Comparison of ENCODE assay signal across 19 cellular contexts in the genomic region with DNA sequence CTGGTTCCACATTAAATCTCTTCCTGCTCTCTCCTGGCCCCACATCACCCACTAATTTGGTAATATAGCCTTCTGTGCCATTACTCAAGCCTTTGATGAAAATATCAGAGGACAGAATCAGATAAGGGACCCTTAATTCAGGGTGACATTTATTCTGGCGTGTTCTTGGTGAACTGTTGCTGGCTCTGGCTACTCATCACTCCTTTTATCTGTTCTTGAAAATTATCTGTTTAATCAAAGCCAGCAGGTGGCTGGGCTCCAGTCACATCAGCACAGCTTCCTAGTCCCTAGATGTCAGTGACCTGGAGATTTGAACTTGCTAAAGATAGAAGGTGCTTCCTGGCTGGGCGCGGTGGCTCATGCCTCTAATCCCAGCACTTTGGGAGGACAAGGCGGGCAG. TPM values are rescaled to one million over a fixed set of nuclear protein-coding genes. Genes with fewer than 3 reads are reported as not detected.
DNase-seq lines count a peak whose midpoint lies in the region; ATAC-seq, FAIRE-seq and TF ChIP-seq lines count a peak whose summit lies in the region.
"Had no signal": no experiment of that assay in that cellular context is flagged by ENCODE, and none has a peak within 500 bp of the region (broad histone marks: within the 10 kb centered on the region; RNA-seq: fewer than 3 reads in every experiment).

No MANE protein-coding gene starts in this region.

- H3K9me3 Mint-ChIP-seq in stimulated activated naive CD8-positive, alpha-beta T cell treated with anti-CD3 and anti-CD28 coated beads, Interleukin-15, amount 100 ng/mL, for 72 hours: no peaks in the 10 kb centered on the region
- H3K9me3 Mint-ChIP-seq: CD4-positive, alpha-beta T cell had no signal

- CTCF ChIA-PET in HepG2 (lab: Yijun Ruan, JAX; ENCODE audit: low intra/inter-chr PET ratio, low total read pairs): no interaction called here

- in situ Hi-C loops in HepG2 (cut with HindIII; ENCODE audit: extremely low pct_ligation_motif_present, low pct_unique_long_range_greater_than_20kb): no loop called here

- TF ChIP-seq EP300 in HepG2 (IDR thresholded peaks at IDR 0.05; ENCODE audit: low read depth in 2 of 2, low read length in 2 of 2) (no peak), HepG2 (CRISPR knock-in tag; IDR thresholded peaks at IDR 0.05; ENCODE audit: borderline replicate concordance) (no peak)

- H3K27me3 ChIP-seq in liver (ENCODE audit: control insufficient read depth in 4 of 4, insufficient read depth in 4 of 4, low read length in 3 of 4): peaks cover 0 to 5% (median 0%) of the 10 kb centered on the region in 4 donors
- peaks cover 10 to 28% of the 10 kb centered on the region in 2 experiments; a peak in 4 of 5 replicates for H3K27me3 ChIP-seq in HepG2 (ENCODE audit: control insufficient read depth in 1 of 2, insufficient read depth in 2 of 2, low read length in 2 of 2)
- H3K27me3 ChIP-seq in right lobe of liver: no peaks in the 10 kb centered on the region
- H3K27me3 ChIP-seq: BLaER1 treated with 17β-estradiol and CSF1 and Interleukin-3, amounts not matched to agents 10 nM and 100 nM had no signal

- no peak for TF ChIP-seq CTCF in liver (IDR thresholded peaks at IDR 0.05; ENCODE audit: low read depth, low read length, missing input control)
- no peak for TF ChIP-seq CTCF in HepG2 (CRISPR knock-in tag; IDR thresholded peaks at IDR 0.05)
- TF ChIP-seq CTCF in right lobe of liver (IDR thresholded peaks at IDR 0.05): no peak

- peaks cover 12% of the 10 kb centered on the region for H3K4me1 Mint-ChIP-seq in stimulated activated naive CD8-positive, alpha-beta T cell treated with anti-CD3 and anti-CD28 coated beads, Interleukin-15, amount 100 ng/mL, for 72 hours

- H3K27ac ChIP-seq in liver (ENCODE audit: low read depth in 1 of 2, low read length in 2 of 2) (no peak overlapping the region), HepG2 (ENCODE audit: extremely low read length, insufficient read depth, low read length) (no peak overlapping the region), right lobe of liver (peak overlapping the region in 2 of 3 donors; percentile 21 to 78)
- H3K27ac ChIP-seq: BLaER1 treated with 17β-estradiol and CSF1 and Interleukin-3, amounts not matched to agents 10 nM and 100 nM; HL-60 had no signal

- no peak overlapping the region for H2AFZ ChIP-seq in HepG2 (ENCODE audit: low read length)

- no peak for DNase-seq in HepG2 (ENCODE audit: low spot score)
- peak in 2 of 3 donors; percentile 69 to 77 for DNase-seq in right lobe of liver
- no peak for DNase-seq in NCI-H345 treated with DMSO at 0.1 percent for 48 hours (lab: John Stamatoyannopoulos, UW; ENCODE audit: unreplicated experiment)
- no peak for DNase-seq in NCI-H1048 (lab: John Stamatoyannopoulos, UW)
- DNase-seq in DMS79 treated with DMSO at 0.1 percent for 48 hours (lab: John Stamatoyannopoulos, UW): no peak
- no peak for DNase-seq in stimulated activated naive CD8-positive, alpha-beta T cell treated with anti-CD3 and anti-CD28 coated beads, Interleukin-15, amount 100 ng/mL, for 72 hours
- DNase-seq: 8988T; ACHN; Calu3; CD4-positive, alpha-beta T cell; DMS 273 treated with DMSO at 0.1 percent for 48 hours; DND-41; GDM1; HCEC 1CT had no signal

- no peaks in the 10 kb centered on the region for H3K36me3 ChIP-seq in liver (ENCODE audit: control insufficient read depth in 4 of 4, insufficient read depth in 3 of 4, low read depth in 1 of 4, low read length in 3 of 4)
- no peaks in the 10 kb centered on the region for H3K36me3 ChIP-seq in HepG2 (replicated peaks in 1 of 2; ENCODE audit: control insufficient read depth in 1 of 2, insufficient read depth in 2 of 2, low read length in 2 of 2)
- H3K36me3 ChIP-seq in right lobe of liver: no peaks in the 10 kb centered on the region
- H3K36me3 ChIP-seq: BLaER1 treated with 17β-estradiol and CSF1 and Interleukin-3, amounts not matched to agents 10 nM and 100 nM had no signal

- no peak overlapping the region for H3K27ac Mint-ChIP-seq in stimulated activated naive CD8-positive, alpha-beta T cell treated with anti-CD3 and anti-CD28 coated beads, Interleukin-15, amount 100 ng/mL, for 72 hours
- H3K27ac Mint-ChIP-seq: CD4-positive, alpha-beta T cell had no signal

- no peak overlapping the region for H3K9ac ChIP-seq in liver (ENCODE audit: low read depth in 1 of 2, low read length in 2 of 2)
- H3K9ac ChIP-seq in HepG2 (ENCODE audit: insufficient read depth, low read depth, low read length): no peak overlapping the region
- H3K9ac ChIP-seq: BLaER1 treated with 17β-estradiol and CSF1 and Interleukin-3, amounts not matched to agents 10 nM and 100 nM had no signal

- H3K79me2 ChIP-seq in HepG2 (ENCODE audit: insufficient read depth, low read length): no peaks in the 10 kb centered on the region

- ATAC-seq in HepG2 (no peak), SK-N-SH treated with all-trans-retinoic acid at 6 μM for 48 hours (no peak), right lobe of liver (peak; percentile 30 to 64 (median 42))
- ATAC-seq in stimulated activated naive CD8-positive, alpha-beta T cell treated with anti-CD3 and anti-CD28 coated beads, Interleukin-15, amount 100 ng/mL, for 72 hours: no peak

- FAIRE-seq in HepG2 (lab: Jason Lieb, UNC): no peak
- FAIRE-seq: GM19239 had no signal

- TF ChIP-seq RAD21 in liver (IDR thresholded peaks at IDR 0.05) (peak; percentile 17 to 37), HepG2 (CRISPR knock-in tag; IDR thresholded peaks at IDR 0.05) (no peak)

- intact Hi-C loops in HepG2 (cut with micrococcal nuclease; ENCODE audit: unreplicated experiment) (no loop called here), right lobe of liver (cut with DNase I) (no loop called here)

- H3K4me3 ChIP-seq in liver (ENCODE audit: low read depth in 1 of 3, low read length in 3 of 3): no peak overlapping the region
- H3K4me3 ChIP-seq in HepG2 (replicated peaks in 1 of 3; ENCODE audit: insufficient read depth in 1 of 3, low read depth in 2 of 3, low read length in 3 of 3): no peak overlapping the region
- no peak overlapping the region for H3K4me3 ChIP-seq in right lobe of liver
- H3K4me3 ChIP-seq: BLaER1 treated with 17β-estradiol and CSF1 and Interleukin-3, amounts not matched to agents 10 nM and 100 nM had no signal

- 39% methylated on average over 4 of the region's 4 CpGs for WGBS in liver
- 57% methylated on average over 4 of the region's 4 CpGs for WGBS in HepG2 (ENCODE audit: low lambda C conversion rate)
- WGBS in right lobe of liver (ENCODE audit: insufficient coverage, low coverage, low lambda C conversion rate, missing lambda C conversion rate): 33% methylated on average over 4 of the region's 4 CpGs

- TF ChIP-seq POLR2A in HepG2 (IDR thresholded peaks at IDR 0.05; ENCODE audit: insufficient read depth in 1 of 2, low read depth in 2 of 2, low read length in 2 of 2): no peak
- TF ChIP-seq POLR2A in right lobe of liver (IDR thresholded peaks at IDR 0.05): no peak

- H3K4me2 ChIP-seq in HepG2 (ENCODE audit: low read depth, low read length): no peak overlapping the region
- H3K4me2 ChIP-seq: BLaER1 treated with 17β-estradiol and CSF1 and Interleukin-3, amounts not matched to agents 10 nM and 100 nM had no signal

- H3K4me1 ChIP-seq in liver (ENCODE audit: control insufficient read depth in 4 of 4, insufficient read depth in 4 of 4, low read length in 3 of 4) (peaks cover 11 to 20% (median 16%) of the 10 kb centered on the region in 4 donors), HepG2 (ENCODE audit: insufficient read depth, low read length) (peaks cover 34% of the 10 kb centered on the region), right lobe of liver (peaks cover 0 to 30% (median 14%) of the 10 kb centered on the region in 4 donors)

- POLR2A ChIA-PET in HepG2 (lab: Yijun Ruan, JAX): no interaction called here

- no peaks in the 10 kb centered on the region for H3K27me3 Mint-ChIP-seq in stimulated activated naive CD8-positive, alpha-beta T cell treated with anti-CD3 and anti-CD28 coated beads, Interleukin-15, amount 100 ng/mL, for 72 hours

- H3K4me3 Mint-ChIP-seq in stimulated activated naive CD8-positive, alpha-beta T cell treated with anti-CD3 and anti-CD28 coated beads, Interleukin-15, amount 100 ng/mL, for 72 hours: no peak overlapping the region
- H3K4me3 Mint-ChIP-seq: CD4-positive, alpha-beta T cell had no signal

- H4K20me1 ChIP-seq in HepG2 (ENCODE audit: insufficient read depth, low read length): no peaks in the 10 kb centered on the region

- H3K9me3 ChIP-seq in liver (ENCODE audit: control insufficient read depth in 4 of 4, low read length in 3 of 4) (no peaks in the 10 kb centered on the region), HepG2 (ENCODE audit: low read length) (no peaks in the 10 kb centered on the region), right lobe of liver (no peaks in the 10 kb centered on the region)
- H3K9me3 ChIP-seq: BLaER1 treated with 17β-estradiol and CSF1 and Interleukin-3, amounts not matched to agents 10 nM and 100 nM had no signal

- BruUV-seq in HepG2 (replicated peaks; lab: Mats Ljungman, UMichigan): no TSS peak

RNA-seq across cellular contexts. Expression of gene SLC35F6, which starts 26.9 kb away (rescaled TPM):
- total RNA-seq in liver (10 to 100 TPM; 11.4 to 30.7 TPM), HepG2 (2016; rRNA removed; fragmentation: Illumina TruSeq; extraction: Trizol) (11.8 and 21.2 TPM in 2 replicates), right lobe of liver (10 to 100 TPM; 14.2 to 73.9 (median 27.2) TPM)
- polyA plus RNA-seq in liver (10 to 100 TPM; 18.3 to 19.8 TPM), HepG2 (2011; rRNA removed) (15.2 and 19.2 TPM in 2 replicates)
- total RNA-seq in HepG2 (2016; cell fraction: cytosol; rRNA removed; fragmentation: Illumina TruSeq; extraction: Trizol; ENCODE audit: low read depth): 3.5 and 3.7 TPM in 2 replicates
- total RNA-seq in HepG2 (2016; cell fraction: insoluble cytoplasmic fraction; rRNA removed; fragmentation: Illumina TruSeq; extraction: Trizol): 9.9 and 20.3 TPM in 2 replicates
- 14.2 and 15.5 TPM in 2 replicates for total RNA-seq in HepG2 (2016; cell fraction: membrane; rRNA removed; fragmentation: Illumina TruSeq; extraction: Trizol)
- 19.3 and 24.0 TPM in 2 replicates for total RNA-seq in HepG2 (2016; cell fraction: nucleus; rRNA removed; fragmentation: Illumina TruSeq; extraction: Trizol)
- 16.7 and 16.8 TPM in 2 replicates for polyA plus RNA-seq in HepG2 (2011; cell fraction: cytosol; rRNA removed)
- polyA plus RNA-seq in HepG2 (2011; cell fraction: nucleus; rRNA removed): 12.0 and 12.7 TPM in 2 replicates
- polyA plus RNA-seq in HepG2 (2012): 7.1 and 9.5 TPM in 2 replicates
- polyA plus RNA-seq in HepG2 (2016; cell fraction: cytosol; fragmentation: Illumina TruSeq; extraction: Trizol; ENCODE audit: low read depth): 2.7 and 3.6 TPM in 2 replicates
- 7.6 and 11.6 TPM in 2 replicates for polyA plus RNA-seq in HepG2 (2016; cell fraction: insoluble cytoplasmic fraction; fragmentation: Illumina TruSeq; extraction: Trizol; ENCODE audit: low read depth)
- polyA plus RNA-seq in HepG2 (2016; cell fraction: membrane; fragmentation: Illumina TruSeq; extraction: Trizol; ENCODE audit: low read depth): 8.6 and 8.7 TPM in 2 replicates
- 26.2 and 26.3 TPM in 2 replicates for polyA plus RNA-seq in HepG2 (2016; cell fraction: nucleus; fragmentation: Illumina TruSeq; extraction: Trizol; ENCODE audit: insufficient read depth, low read depth)
- polyA minus RNA-seq in HepG2 (2011; rRNA and poly(A)+ RNA removed; ENCODE audit: low replicate concordance): 75.6 and 115 TPM in 2 replicates
- polyA minus RNA-seq in HepG2 (2011; cell fraction: cytosol; rRNA and poly(A)+ RNA removed): 19.2 and 22.7 TPM in 2 replicates
- polyA minus RNA-seq in HepG2 (2011; cell fraction: nucleus; rRNA and poly(A)+ RNA removed): 13.9 and 16.2 TPM in 2 replicates

RNA-seq across cellular contexts. Expression of gene KCNK3, which starts 44.7 kb away (rescaled TPM):
- total RNA-seq in liver: 1 to 10 TPM in 1 of 2 donors, not detected in 1; 6.6 TPM
- polyA plus RNA-seq in liver: 1 to 10 TPM in 1 of 2 donors, under 1 TPM in 1; 0.78 to 2.6 TPM
- total RNA-seq in HepG2 (2016; rRNA removed; fragmentation: Illumina TruSeq; extraction: Trizol): not detected in 2 replicates
- not detected in 2 replicates for total RNA-seq in HepG2 (2016; cell fraction: cytosol; rRNA removed; fragmentation: Illumina TruSeq; extraction: Trizol; ENCODE audit: low read depth)
- total RNA-seq in HepG2 (2016; cell fraction: insoluble cytoplasmic fraction; rRNA removed; fragmentation: Illumina TruSeq; extraction: Trizol): not detected in 2 replicates
- total RNA-seq in HepG2 (2016; cell fraction: membrane; rRNA removed; fragmentation: Illumina TruSeq; extraction: Trizol): not detected in 2 replicates
- not detected in 2 replicates for total RNA-seq in HepG2 (2016; cell fraction: nucleus; rRNA removed; fragmentation: Illumina TruSeq; extraction: Trizol)
- polyA plus RNA-seq in HepG2 (2011; rRNA removed): 0.03 TPM in 1 of 2 replicates, not detected in the other
- polyA plus RNA-seq in HepG2 (2011; cell fraction: cytosol; rRNA removed): not detected in 2 replicates
- polyA plus RNA-seq in HepG2 (2011; cell fraction: nucleus; rRNA removed): not detected in 2 replicates
- polyA plus RNA-seq in HepG2 (2012): not detected in 2 replicates
- not detected in 2 replicates for polyA plus RNA-seq in HepG2 (2016; cell fraction: cytosol; fragmentation: Illumina TruSeq; extraction: Trizol; ENCODE audit: low read depth)
- polyA plus RNA-seq in HepG2 (2016; cell fraction: insoluble cytoplasmic fraction; fragmentation: Illumina TruSeq; extraction: Trizol; ENCODE audit: low read depth): not detected in 2 replicates
- polyA plus RNA-seq in HepG2 (2016; cell fraction: membrane; fragmentation: Illumina TruSeq; extraction: Trizol; ENCODE audit: low read depth): not detected in 2 replicates
- polyA plus RNA-seq in HepG2 (2016; cell fraction: nucleus; fragmentation: Illumina TruSeq; extraction: Trizol; ENCODE audit: insufficient read depth, low read depth): not detected in 2 replicates
- 3.7 TPM in 1 of 2 replicates, not detected in the other for polyA minus RNA-seq in HepG2 (2011; rRNA and poly(A)+ RNA removed; ENCODE audit: low replicate concordance)
- polyA minus RNA-seq in HepG2 (2011; cell fraction: cytosol; rRNA and poly(A)+ RNA removed): not detected in 2 replicates
- not detected in 2 replicates for polyA minus RNA-seq in HepG2 (2011; cell fraction: nucleus; rRNA and poly(A)+ RNA removed)
- total RNA-seq in right lobe of liver: under 1 TPM; 0.18 to 0.43 (median 0.33) TPM
- total RNA-seq: Calu3; CD4-positive, alpha-beta T cell had no signal

RNA-seq across cellular contexts. Expression of gene CENPA, which starts 48.6 kb away (rescaled TPM):
- total RNA-seq in liver (10 to 100 TPM in 1 of 2 donors, not detected in 1; 14.4 TPM), HepG2 (2016; rRNA removed; fragmentation: Illumina TruSeq; extraction: Trizol) (38.5 and 45.8 TPM in 2 replicates), right lobe of liver (1 to 10 TPM in 1 of 6 experiments, under 1 TPM in 4, not detected in 1; 0.18 to 1.3 (median 0.56) TPM)
- polyA plus RNA-seq in liver (1 to 10 TPM in 1 of 2 donors, under 1 TPM in 1; 0.17 to 1.2 TPM), HepG2 (2011; rRNA removed) (19.6 and 28.5 TPM in 2 replicates)
- total RNA-seq in HepG2 (2016; cell fraction: cytosol; rRNA removed; fragmentation: Illumina TruSeq; extraction: Trizol; ENCODE audit: low read depth): 27.1 and 37.2 TPM in 2 replicates
- 39.2 and 39.7 TPM in 2 replicates for total RNA-seq in HepG2 (2016; cell fraction: insoluble cytoplasmic fraction; rRNA removed; fragmentation: Illumina TruSeq; extraction: Trizol)
- 50.6 and 55.2 TPM in 2 replicates for total RNA-seq in HepG2 (2016; cell fraction: membrane; rRNA removed; fragmentation: Illumina TruSeq; extraction: Trizol)
- total RNA-seq in HepG2 (2016; cell fraction: nucleus; rRNA removed; fragmentation: Illumina TruSeq; extraction: Trizol): 16.6 and 16.9 TPM in 2 replicates
- 18.7 and 25.1 TPM in 2 replicates for polyA plus RNA-seq in HepG2 (2011; cell fraction: cytosol; rRNA removed)
- polyA plus RNA-seq in HepG2 (2011; cell fraction: nucleus; rRNA removed): 8.8 and 11.8 TPM in 2 replicates
- polyA plus RNA-seq in HepG2 (2012): 10.6 and 18.8 TPM in 2 replicates
- polyA plus RNA-seq in HepG2 (2016; cell fraction: cytosol; fragmentation: Illumina TruSeq; extraction: Trizol; ENCODE audit: low read depth): 28.0 and 40.7 TPM in 2 replicates
- 52.5 and 56.7 TPM in 2 replicates for polyA plus RNA-seq in HepG2 (2016; cell fraction: insoluble cytoplasmic fraction; fragmentation: Illumina TruSeq; extraction: Trizol; ENCODE audit: low read depth)
- polyA plus RNA-seq in HepG2 (2016; cell fraction: membrane; fragmentation: Illumina TruSeq; extraction: Trizol; ENCODE audit: low read depth): 39.4 and 51.0 TPM in 2 replicates
- polyA plus RNA-seq in HepG2 (2016; cell fraction: nucleus; fragmentation: Illumina TruSeq; extraction: Trizol; ENCODE audit: insufficient read depth, low read depth): 36.5 and 39.2 TPM in 2 replicates
- 18.6 and 61.4 TPM in 2 replicates for polyA minus RNA-seq in HepG2 (2011; rRNA and poly(A)+ RNA removed; ENCODE audit: low replicate concordance)
- 6.7 and 8.0 TPM in 2 replicates for polyA minus RNA-seq in HepG2 (2011; cell fraction: cytosol; rRNA and poly(A)+ RNA removed)
- 9.1 and 11.3 TPM in 2 replicates for polyA minus RNA-seq in HepG2 (2011; cell fraction: nucleus; rRNA and poly(A)+ RNA removed)

Comparison
In these comparisons a context has a peak if more than half of its experiments do, and no peak if none do; other contexts are left out.
1. H3K27ac ChIP-seq: peak in right lobe of liver (2 of 3); none in liver (0 of 2) and HepG2 (single experiment).
2. ATAC-seq: peak in right lobe of liver (4 of 4); none in HepG2 (single experiment), SK-N-SH treated with all-trans-retinoic acid at 6 μM for 48 hours (single experiment) and stimulated activated naive CD8-positive, alpha-beta T cell treated with anti-CD3 and anti-CD28 coated beads, Interleukin-15, amount 100 ng/mL, for 72 hours (single experiment).
3. DNase-seq: peak in right lobe of liver (2 of 3); none in HepG2 (single experiment), NCI-H345 treated with DMSO at 0.1 percent for 48 hours (single experiment), NCI-H1048 (single experiment), DMS79 treated with DMSO at 0.1 percent for 48 hours (single experiment) and stimulated activated naive CD8-positive, alpha-beta T cell treated with anti-CD3 and anti-CD28 coated beads, Interleukin-15, amount 100 ng/mL, for 72 hours (0 of 2).